2 cellular contexts compared by ENCODE assay signal in genomic region chr4:165428957-165429356, GRCh38.
A peak's percentile ranks its signal among the peaks of the same experiment; 100 is the strongest.
TF ChIP-seq lines count a peak whose summit lies in the region.

No MANE protein-coding gene starts in this region.

TF ChIP-seq in HepG2, 621 proteins besides CTCF, POLR2A, EP300 and RAD21:
- no peak for TF ChIP-seq REXO4 (CRISPR knock-in tag; IDR thresholded peaks at IDR 0.05; ENCODE audit: borderline replicate concordance)
- peak; percentile 72; the same call in 1 of the 2 replicates for TF ChIP-seq ZNF331 (CRISPR knock-in tag; IDR thresholded peaks at IDR 0.05)

TF ChIP-seq in GM23338, 12 proteins besides CTCF, POLR2A, EP300 and RAD21:
- TF ChIP-seq JUNB (IDR thresholded peaks at IDR 0.05; ENCODE audit: unreplicated experiment) (no peak), ZNF331 (CRISPR knock-in tag; IDR thresholded peaks at IDR 0.05; ENCODE audit: low read depth) (peak; percentile 71)
